Comparison of ENCODE assay signal across 23 cellular contexts in the genomic region with DNA sequence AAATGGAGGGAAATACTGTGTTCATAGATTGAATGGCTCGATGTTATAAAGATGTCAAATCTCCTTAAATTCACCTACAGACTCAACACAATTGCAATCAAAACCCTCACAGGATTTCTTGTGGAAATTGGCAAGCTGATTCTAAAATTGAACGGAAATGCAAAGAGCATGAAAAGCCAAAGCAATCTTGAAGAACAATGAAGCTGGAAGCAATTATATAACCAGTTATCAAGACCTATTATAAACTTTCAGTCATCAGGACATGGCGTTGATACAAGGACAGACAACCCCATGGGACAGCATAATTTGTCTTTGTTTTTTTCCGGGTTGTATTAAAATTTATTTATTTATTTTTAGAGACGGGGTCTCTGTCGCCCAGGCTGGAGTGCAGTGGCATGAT.
"Had no signal": no experiment of that assay in that cellular context is flagged by ENCODE, and none has a peak within 500 bp of the region (broad histone marks: within the 10 kb centered on the region; RNA-seq: fewer than 3 reads in every experiment).

No MANE protein-coding gene starts in this region.

- H3K9me3 ChIP-seq: esophagus muscularis mucosa, gastroesophageal sphincter, left lung, lower lobe of right lung, mucosa of descending colon had no signal

- H3K4me2 ChIP-seq: hepatocyte had no signal

- H3K4me1 ChIP-seq: esophagus muscularis mucosa, foreskin keratinocyte, gastroesophageal sphincter, left lung, lower lobe of right lung had no signal

- H3K27ac ChIP-seq: coronary artery, esophagus muscularis mucosa, foreskin keratinocyte, gastroesophageal sphincter, hepatocyte, left lung, lower lobe of right lung had no signal

- DNase-seq: effector CD8-positive, alpha-beta T cell; effector memory CD8-positive, alpha-beta T cell; endodermal cell; foreskin keratinocyte; glutamatergic neuron; head of caudate nucleus; left cardiac atrium; left lung; left ventricle myocardium superior; lower lobe of right lung; mesenchymal stem cell; mucosa of descending colon; naive B cell; naive thymus-derived CD8-positive, alpha-beta T cell had no signal

- ATAC-seq: effector memory CD8-positive, alpha-beta T cell; foreskin keratinocyte; gastroesophageal sphincter; left cardiac atrium; left lung; left ventricle myocardium superior; lower lobe of right lung; mucosa of descending colon; naive thymus-derived CD8-positive, alpha-beta T cell had no signal

- H3K79me2 ChIP-seq: hepatocyte had no signal

- H2AFZ ChIP-seq: hepatocyte had no signal

- H3K27me3 ChIP-seq: esophagus muscularis mucosa, foreskin keratinocyte, gastroesophageal sphincter, hepatocyte, left lung had no signal

- H3K36me3 ChIP-seq: esophagus muscularis mucosa, gastroesophageal sphincter, left lung, lower lobe of right lung had no signal

- H3K4me3 ChIP-seq: coronary artery, esophagus muscularis mucosa, gastroesophageal sphincter, hepatocyte, left lung, lower lobe of right lung, mucosa of descending colon had no signal

- FAIRE-seq: colon, endometrium, frontal cortex, islet of Langerhans, keratinocyte had no signal
